28 cellular contexts compared by ENCODE assay signal in the genomic region with DNA sequence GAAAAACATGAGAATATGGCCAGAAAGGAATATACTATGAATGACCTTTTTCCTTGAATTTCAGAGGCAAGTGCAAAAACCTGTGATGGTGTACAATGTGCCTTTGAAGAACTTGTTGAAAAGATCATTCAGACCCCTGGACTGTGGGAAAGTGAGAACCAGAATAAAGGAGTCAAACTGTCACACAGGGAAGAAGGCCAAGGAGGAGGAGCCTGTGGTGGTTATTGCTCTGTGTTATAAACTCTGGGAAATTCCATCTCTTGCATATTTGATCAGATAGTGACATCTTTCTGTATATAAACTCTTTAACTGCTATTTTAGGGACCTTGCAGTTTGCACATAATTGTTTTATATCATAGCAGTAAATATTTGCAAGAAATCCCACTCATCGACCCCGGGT. TPM values are rescaled to one million over a fixed set of nuclear protein-coding genes. Genes with fewer than 3 reads are reported as not detected.
DNase-seq lines count a peak whose midpoint lies in the region; ATAC-seq and TF ChIP-seq lines count a peak whose summit lies in the region.
"Had no signal": no experiment of that assay in that cellular context is flagged by ENCODE, and none has a peak within 500 bp of the region (broad histone marks: within the 10 kb centered on the region; RNA-seq: fewer than 3 reads in every experiment).

No MANE protein-coding gene starts in this region.

- peaks cover 24% of the 10 kb centered on the region for H3K79me2 ChIP-seq in mammary epithelial cell (ENCODE audit: insufficient read depth, low read length)

- dilution Hi-C loops in mammary epithelial cell (cut with HindIII; ENCODE audit: low sequenced_read_pairs) = no loop called here

- ATAC-seq in CD4-positive, alpha-beta T cell (ENCODE audit: poor library complexity) = no peak
- ATAC-seq in mucosa of descending colon = peak; percentile 65
- ATAC-seq in HG02970 (IDR thresholded peaks at IDR 0.05; ENCODE audit: low FRiP score, unreplicated experiment) = no peak
- ATAC-seq in GM18861 (IDR thresholded peaks at IDR 0.05; ENCODE audit: unreplicated experiment) = no peak
- no peak for ATAC-seq in HG03432 (IDR thresholded peaks at IDR 0.05; ENCODE audit: unreplicated experiment)
- ATAC-seq: heart left ventricle had no signal

- H3K27ac ChIP-seq in CD4-positive, alpha-beta T cell (ENCODE audit: low read depth, low read length) = no peak overlapping the region
- no peak overlapping the region for H3K27ac ChIP-seq in mammary epithelial cell (ENCODE audit: insufficient read depth, low read depth, low read length)
- H3K27ac ChIP-seq: BLaER1, brain microvascular endothelial cell, heart left ventricle, left ventricle myocardium inferior, parathyroid adenoma, Peyer's patch, sigmoid colon, SJCRH30, thyroid gland had no signal

- H3K27me3 ChIP-seq in CD4-positive, alpha-beta T cell (ENCODE audit: control insufficient read depth, insufficient read depth, low read length) = no peaks in the 10 kb centered on the region
- no peaks in the 10 kb centered on the region for H3K27me3 ChIP-seq in mammary epithelial cell (ENCODE audit: insufficient read depth, low read length)
- H3K27me3 ChIP-seq: BLaER1, brain microvascular endothelial cell, heart left ventricle, Peyer's patch, sigmoid colon, SJCRH30, thyroid gland had no signal

- H3K4me3 ChIP-seq in LNCaP clone FGC (ENCODE audit: low read depth, low read length) (no peak overlapping the region), mucosa of descending colon (no peak overlapping the region), mammary epithelial cell (replicated peaks in 1 of 3; ENCODE audit: insufficient read depth in 1 of 3, low read depth in 2 of 3, low read length in 3 of 3) (no peak overlapping the region)
- H3K4me3 ChIP-seq: BLaER1, heart left ventricle, left ventricle myocardium inferior, Peyer's patch, sigmoid colon, SJCRH30, thyroid gland had no signal

- no peaks in the 10 kb centered on the region for H3K27me3 Mint-ChIP-seq in CD4-positive, alpha-beta T cell
- H3K27me3 Mint-ChIP-seq: stimulated activated naive CD8-positive, alpha-beta T cell treated with anti-CD3 and anti-CD28 coated beads, Interleukin-15, Interleukin-2, amounts not matched to agents 100 ng/mL and 50 ng/mL, for 24 hours had no signal

- no TSS peak for BruUV-seq in mammary epithelial cell (replicated peaks; lab: Mats Ljungman, UMichigan)

- H3K36me3 ChIP-seq in mucosa of descending colon (ENCODE audit: low read depth) (no peaks in the 10 kb centered on the region), mammary epithelial cell (ENCODE audit: insufficient read depth, low read length) (peaks cover 24% of the 10 kb centered on the region)

- no peak overlapping the region for H3K4me2 ChIP-seq in mammary epithelial cell (ENCODE audit: insufficient read depth, low read depth, low read length)
- H3K4me2 ChIP-seq: BLaER1 had no signal

- intact Hi-C loops in CD4-positive, alpha-beta T cell (cut with DNase I, micrococcal nuclease) = loop anchor here in 1 of 2 experiments (10.0 kb wide), 1 partner anchor 93 kb away; no protein-coding TSS in a partner anchor
- intact Hi-C loops in mucosa of descending colon (cut with DNase I, micrococcal nuclease) (no loop called here), mammary epithelial cell (cut with micrococcal nuclease) (no loop called here)

- H3K4me1 ChIP-seq in mucosa of descending colon (ENCODE audit: low read depth) (no peaks in the 10 kb centered on the region), mammary epithelial cell (ENCODE audit: insufficient read depth, low read length) (peaks cover 10% of the 10 kb centered on the region)
- H3K4me1 ChIP-seq: left ventricle myocardium inferior, parathyroid adenoma, Peyer's patch, SJCRH30, thyroid gland had no signal

- WGBS in mammary epithelial cell (ENCODE audit: low coverage, missing lambda C conversion rate) = 85% methylated on average over 2 of the region's 2 CpGs

- no peak overlapping the region for H3K9ac ChIP-seq in mammary epithelial cell (ENCODE audit: insufficient read depth, low read length)
- H3K9ac ChIP-seq: BLaER1, parathyroid adenoma had no signal

- CTCF ChIA-PET in CD4-positive, alpha-beta T cell (lab: Charles Lee) = no interaction called here
- CTCF ChIA-PET in mammary epithelial cell (lab: Charles Lee; ENCODE audit: low non-redundant PET) = no interaction called here

- POLR2A ChIA-PET in CD4-positive, alpha-beta T cell (lab: Charles Lee) = no interaction called here

- H3K36me3 Mint-ChIP-seq in CD4-positive, alpha-beta T cell (ENCODE audit: low read depth) = peaks cover 50% of the 10 kb centered on the region

- no peaks in the 10 kb centered on the region for H4K20me1 ChIP-seq in mammary epithelial cell (ENCODE audit: insufficient read depth, low read length)
- H4K20me1 ChIP-seq: BLaER1 had no signal

- no peaks in the 10 kb centered on the region for H3K9me3 Mint-ChIP-seq in CD4-positive, alpha-beta T cell
- H3K9me3 Mint-ChIP-seq: nephron progenitor cell; stimulated activated naive CD8-positive, alpha-beta T cell treated with anti-CD3 and anti-CD28 coated beads, Interleukin-15, Interleukin-2, amounts not matched to agents 100 ng/mL and 50 ng/mL, for 24 hours had no signal

- H3K27ac Mint-ChIP-seq in CD4-positive, alpha-beta T cell = peak overlapping the region; percentile 31
- H3K27ac Mint-ChIP-seq: nephron progenitor cell; stimulated activated naive CD8-positive, alpha-beta T cell treated with anti-CD3 and anti-CD28 coated beads, Interleukin-15, Interleukin-2, amounts not matched to agents 100 ng/mL and 50 ng/mL, for 24 hours had no signal

- no peak overlapping the region for H2AFZ ChIP-seq in mammary epithelial cell (ENCODE audit: low read depth, low read length)
- H2AFZ ChIP-seq: parathyroid adenoma had no signal

- in situ Hi-C loops in mammary epithelial cell (cut with MboI; ENCODE audit: low sequenced_read_pairs in 2 of 2) = no loop called here

- H3K4me1 Mint-ChIP-seq in CD4-positive, alpha-beta T cell (ENCODE audit: low read depth) = peaks cover 30% of the 10 kb centered on the region
- H3K4me1 Mint-ChIP-seq: nephron progenitor cell had no signal

- H3K9me3 ChIP-seq in CD4-positive, alpha-beta T cell (ENCODE audit: control insufficient read depth, low read length) = no peaks in the 10 kb centered on the region
- no peaks in the 10 kb centered on the region for H3K9me3 ChIP-seq in mucosa of descending colon
- no peaks in the 10 kb centered on the region for H3K9me3 ChIP-seq in mammary epithelial cell (replicated peaks; ENCODE audit: insufficient read depth, low read length)
- H3K9me3 ChIP-seq: BLaER1, heart left ventricle, left ventricle myocardium inferior, Peyer's patch, sigmoid colon, SJCRH30, thyroid gland had no signal

- DNase-seq in CD4-positive, alpha-beta T cell = no peak
- DNase-seq in LNCaP clone FGC (ENCODE audit: low read depth) (peak; percentile 58), astrocyte of the hippocampus (ENCODE audit: low read depth, low spot score) (peak; percentile 10), mucosa of descending colon (peak in 1 of 3 donors; percentile 55), mammary epithelial cell (no peak)
- DNase-seq: activated CD4-positive, alpha-beta T cell treated with anti-CD3 and anti-CD28 coated beads for 48 hours; brain microvascular endothelial cell; effector CD4-positive, alpha-beta T cell; EL; erythroblast; heart left ventricle; KG1; left ventricle myocardium inferior; midbrain; NCI-H146; NCI-H510A; nephron progenitor cell; Peyer's patch; sigmoid colon; SJCRH30; stimulated activated CD4-positive, alpha-beta T cell treated with anti-CD3 and anti-CD28 coated beads, Interleukin-15, amount 100 ng/mL, for 24 hours; thyroid gland had no signal

- no peak for TF ChIP-seq CTCF in CD4-positive, alpha-beta T cell (IDR thresholded peaks at IDR 0.05)
- TF ChIP-seq CTCF in LNCaP clone FGC (IDR thresholded peaks at IDR 0.05; ENCODE audit: control insufficient read depth, extremely low read depth, insufficient read depth) (no peak), mucosa of descending colon (IDR thresholded peaks at IDR 0.05) (no peak), mammary epithelial cell (conservative IDR thresholded peaks at IDR 0.05 in 1 of 2, IDR thresholded peaks at IDR 0.05 in 1 of 2; ENCODE audit: extremely low read depth in 1 of 2, insufficient read depth in 1 of 2, low read depth in 1 of 2, low read length in 2 of 2) (no peak)

- H3K4me3 Mint-ChIP-seq in CD4-positive, alpha-beta T cell = no peak overlapping the region
- H3K4me3 Mint-ChIP-seq: nephron progenitor cell; stimulated activated naive CD8-positive, alpha-beta T cell treated with anti-CD3 and anti-CD28 coated beads, Interleukin-15, Interleukin-2, amounts not matched to agents 100 ng/mL and 50 ng/mL, for 24 hours had no signal

RNA-seq across cellular contexts. Expression of a gene that starts 33.7 kb away (rescaled TPM):
- 100 to 1,000 TPM; 120 to 130 TPM for total RNA-seq in CD4-positive, alpha-beta T cell
- 100 to 1,000 TPM in 1 of 3 donors, 10 to 100 TPM in 2; 88.9 to 131 (median 98.9) TPM for total RNA-seq in mucosa of descending colon
- 100 to 1,000 TPM in 1 of 2 donors, 10 to 100 TPM in 1; 75.3 to 164 TPM for total RNA-seq in mammary epithelial cell
- polyA plus RNA-seq in mammary epithelial cell = 34.8 TPM
- polyA minus RNA-seq in mammary epithelial cell = 41.3 TPM

Comparison
In these comparisons a context has a peak if more than half of its experiments do, and no peak if none do; other contexts are left out.
1. DNase-seq: peak in LNCaP clone FGC (single experiment) and astrocyte of the hippocampus (single experiment); none in CD4-positive, alpha-beta T cell (0 of 10) and mammary epithelial cell (single experiment).